22 cellular contexts compared by ENCODE assay signal in the genomic region with DNA sequence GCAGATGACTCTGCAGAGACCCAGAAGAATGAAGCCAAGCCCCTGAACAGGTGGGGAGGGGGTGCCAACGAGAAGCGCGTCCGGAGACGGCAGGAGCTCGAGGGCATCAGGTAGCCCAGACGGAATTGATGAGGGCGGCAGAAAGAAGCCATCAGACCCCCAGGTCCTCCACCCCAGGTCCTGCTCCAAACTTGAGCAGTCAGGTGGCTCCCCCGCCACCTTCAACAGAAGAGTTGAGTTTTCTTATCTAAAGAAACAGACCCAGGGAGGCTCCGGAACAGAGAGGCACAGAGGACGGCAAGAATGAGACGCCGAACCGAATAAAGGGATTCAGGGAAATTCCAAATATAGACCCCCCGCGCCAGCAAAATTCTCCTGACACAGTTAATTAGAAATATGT. TPM values are rescaled to one million over a fixed set of nuclear protein-coding genes. Genes with fewer than 3 reads are reported as not detected.
DNase-seq lines count a peak whose midpoint lies in the region; ATAC-seq and TF ChIP-seq lines count a peak whose summit lies in the region.
"Had no signal": no experiment of that assay in that cellular context is flagged by ENCODE, and none has a peak within 500 bp of the region (broad histone marks: within the 10 kb centered on the region; RNA-seq: fewer than 3 reads in every experiment).

No MANE protein-coding gene starts in this region.

- H3K36me3 Mint-ChIP-seq in stimulated activated naive CD8-positive, alpha-beta T cell treated with anti-CD3 and anti-CD28 coated beads, Interleukin-15, Interleukin-2, amounts not matched to agents 100 ng/mL and 50 ng/mL, for 24 hours (ENCODE audit: low read depth), result peaks cover 67% of the 10 kb centered on the region
- peaks cover 74% of the 10 kb centered on the region for H3K36me3 Mint-ChIP-seq in activated CD8-positive, alpha-beta T cell treated with anti-CD3 and anti-CD28 coated beads for 36 hours (ENCODE audit: low read depth)
- peaks cover 10% of the 10 kb centered on the region for H3K36me3 Mint-ChIP-seq in memory B cell
- H3K36me3 Mint-ChIP-seq: natural killer cell had no signal

- intact Hi-C loops in activated CD8-positive, alpha-beta T cell treated with anti-CD3 and anti-CD28 coated beads for 36 hours (cut with micrococcal nuclease), result no loop called here

- H3K27ac Mint-ChIP-seq in stimulated activated naive CD8-positive, alpha-beta T cell treated with anti-CD3 and anti-CD28 coated beads, Interleukin-15, Interleukin-2, amounts not matched to agents 100 ng/mL and 50 ng/mL, for 24 hours, result peak overlapping the region; percentile 57
- peak overlapping the region; percentile 91 for H3K27ac Mint-ChIP-seq in activated CD8-positive, alpha-beta T cell treated with anti-CD3 and anti-CD28 coated beads for 36 hours
- H3K27ac Mint-ChIP-seq in memory B cell, result peak overlapping the region; percentile 80
- peak overlapping the region; percentile 19 to 66 for H3K27ac Mint-ChIP-seq in stimulated activated naive CD8-positive, alpha-beta T cell treated with anti-CD3 and anti-CD28 coated beads, Interleukin-15, amount 100 ng/mL, for 72 hours

- CTCF ChIA-PET in activated CD8-positive, alpha-beta T cell treated with anti-CD3 and anti-CD28 coated beads for 36 hours (lab: Charles Lee), result interaction anchor here (6.0 kb wide), 1 partner anchor 20 kb away, joined by 38 read pairs; a partner anchor contains a TSS

- ATAC-seq in stimulated activated naive CD8-positive, alpha-beta T cell treated with anti-CD3 and anti-CD28 coated beads, Interleukin-15, Interleukin-2, amounts not matched to agents 100 U/mL and 50 U/mL, for 24 hours, result no peak
- ATAC-seq in activated CD8-positive, alpha-beta T cell treated with anti-CD3 and anti-CD28 coated beads for 36 hours, result no peak
- ATAC-seq in memory B cell (ENCODE audit: low read depth), result no peak
- ATAC-seq in stimulated activated naive CD8-positive, alpha-beta T cell treated with anti-CD3 and anti-CD28 coated beads, Interleukin-15, amount 100 ng/mL, for 72 hours, result no peak
- ATAC-seq in GM18498 (IDR thresholded peaks at IDR 0.05; ENCODE audit: unreplicated experiment), result no peak
- ATAC-seq: HCT116, left lobe of liver, natural killer cell had no signal

- H3K27me3 Mint-ChIP-seq in stimulated activated naive CD8-positive, alpha-beta T cell treated with anti-CD3 and anti-CD28 coated beads, Interleukin-15, Interleukin-2, amounts not matched to agents 100 ng/mL and 50 ng/mL, for 24 hours, result no peaks in the 10 kb centered on the region
- H3K27me3 Mint-ChIP-seq in activated CD8-positive, alpha-beta T cell treated with anti-CD3 and anti-CD28 coated beads for 36 hours, result no peaks in the 10 kb centered on the region
- no peaks in the 10 kb centered on the region for H3K27me3 Mint-ChIP-seq in memory B cell
- H3K27me3 Mint-ChIP-seq in stimulated activated naive CD8-positive, alpha-beta T cell treated with anti-CD3 and anti-CD28 coated beads, Interleukin-15, amount 100 ng/mL, for 72 hours, result no peaks in the 10 kb centered on the region

- H3K4me1 Mint-ChIP-seq in stimulated activated naive CD8-positive, alpha-beta T cell treated with anti-CD3 and anti-CD28 coated beads, Interleukin-15, Interleukin-2, amounts not matched to agents 100 ng/mL and 50 ng/mL, for 24 hours (ENCODE audit: low read depth), result peaks cover 96% of the 10 kb centered on the region
- peaks cover 88% of the 10 kb centered on the region for H3K4me1 Mint-ChIP-seq in activated CD8-positive, alpha-beta T cell treated with anti-CD3 and anti-CD28 coated beads for 36 hours (ENCODE audit: low read depth)
- peaks cover 30% of the 10 kb centered on the region for H3K4me1 Mint-ChIP-seq in memory B cell
- peaks cover 100% of the 10 kb centered on the region for H3K4me1 Mint-ChIP-seq in stimulated activated naive CD8-positive, alpha-beta T cell treated with anti-CD3 and anti-CD28 coated beads, Interleukin-15, amount 100 ng/mL, for 72 hours

- DNase-seq in stimulated activated naive CD8-positive, alpha-beta T cell treated with anti-CD3 and anti-CD28 coated beads, Interleukin-15, Interleukin-2, amounts not matched to agents 100 U/mL and 50 U/mL, for 24 hours, result no peak
- DNase-seq in activated CD8-positive, alpha-beta T cell treated with anti-CD3 and anti-CD28 coated beads for 36 hours, result no peak
- DNase-seq in memory B cell (ENCODE audit: low spot score in 2 of 2) (no peak), NCI-H226 (no peak), T1000 (lab: John Stamatoyannopoulos, UW) (no peak)
- no peak for DNase-seq in stimulated activated naive CD8-positive, alpha-beta T cell treated with anti-CD3 and anti-CD28 coated beads, Interleukin-15, amount 100 ng/mL, for 72 hours
- DNase-seq: ACHN, amniotic stem cell, colonic mucosa, EL, hypothalamus, natural killer cell, NCI-H2029 treated with DMSO at 0.1 percent for 48 hours, NCI-H2227 treated with DMSO at 0.1 percent for 48 hours, NCI-H748 treated with DMSO at 0.1 percent for 48 hours, small intestine, thyroid gland had no signal

- POLR2A ChIA-PET in activated CD8-positive, alpha-beta T cell treated with anti-CD3 and anti-CD28 coated beads for 36 hours (lab: Charles Lee), result interaction anchor here (1.1 to 6.2 kb wide), 3 partner anchors 10 to 20 kb away, joined by 3 to 58 read pairs (median 19); a partner anchor contains a TSS

- TF ChIP-seq CTCF in activated CD8-positive, alpha-beta T cell treated with anti-CD3 and anti-CD28 coated beads for 36 hours (IDR thresholded peaks at IDR 0.05), result no peak

- H3K4me3 Mint-ChIP-seq in stimulated activated naive CD8-positive, alpha-beta T cell treated with anti-CD3 and anti-CD28 coated beads, Interleukin-15, Interleukin-2, amounts not matched to agents 100 ng/mL and 50 ng/mL, for 24 hours, result no peak overlapping the region
- no peak overlapping the region for H3K4me3 Mint-ChIP-seq in activated CD8-positive, alpha-beta T cell treated with anti-CD3 and anti-CD28 coated beads for 36 hours
- H3K4me3 Mint-ChIP-seq in memory B cell, result no peak overlapping the region
- H3K4me3 Mint-ChIP-seq in stimulated activated naive CD8-positive, alpha-beta T cell treated with anti-CD3 and anti-CD28 coated beads, Interleukin-15, amount 100 ng/mL, for 72 hours, result peak overlapping the region in 1 of 2 donors; percentile 6
- H3K4me3 Mint-ChIP-seq: activated T-helper 1 cell treated with anti-CD3 and anti-CD28 coated beads, Interleukin-12 subunit alpha, Interleukin-12 subunit beta, Interleukin-2, Interleukin-4 antibody, amounts not matched to agents 30 ng/mL and 10 ng/mL and 1 ng/mL, durations not matched to agents 14 hours and 24 hours and 36 hours; natural killer cell had no signal

- H3K9me3 Mint-ChIP-seq in stimulated activated naive CD8-positive, alpha-beta T cell treated with anti-CD3 and anti-CD28 coated beads, Interleukin-15, Interleukin-2, amounts not matched to agents 100 ng/mL and 50 ng/mL, for 24 hours, result no peaks in the 10 kb centered on the region
- H3K9me3 Mint-ChIP-seq in activated CD8-positive, alpha-beta T cell treated with anti-CD3 and anti-CD28 coated beads for 36 hours, result no peaks in the 10 kb centered on the region
- no peaks in the 10 kb centered on the region for H3K9me3 Mint-ChIP-seq in memory B cell
- H3K9me3 Mint-ChIP-seq in stimulated activated naive CD8-positive, alpha-beta T cell treated with anti-CD3 and anti-CD28 coated beads, Interleukin-15, amount 100 ng/mL, for 72 hours, result no peaks in the 10 kb centered on the region
- H3K9me3 Mint-ChIP-seq: activated T-helper 1 cell treated with anti-CD3 and anti-CD28 coated beads, Interleukin-12 subunit alpha, Interleukin-12 subunit beta, Interleukin-2, Interleukin-4 antibody, amounts not matched to agents 30 ng/mL and 10 ng/mL and 1 ng/mL, durations not matched to agents 14 hours and 24 hours and 36 hours; natural killer cell had no signal

RNA-seq across cellular contexts. Expression of a gene that starts 22.2 kb away (rescaled TPM):
- 100 to 1,000 TPM; 207 to 220 TPM for total RNA-seq in activated CD8-positive, alpha-beta T cell treated with anti-CD3 and anti-CD28 coated beads for 36 hours
